In genomic region chr18:63617049-63617995, GRCh38 we compare ENCODE assay signal across 13 cellular contexts. TPM values are rescaled to one million over a fixed set of nuclear protein-coding genes. Genes with fewer than 3 reads are reported as not detected.
DNase-seq lines count a peak whose midpoint lies in the region; ATAC-seq and TF ChIP-seq lines count a peak whose summit lies in the region.
"Had no signal": no experiment of that assay in that cellular context is flagged by ENCODE, and none has a peak within 500 bp of the region (broad histone marks: within the 10 kb centered on the region; RNA-seq: fewer than 3 reads in every experiment).

No MANE protein-coding gene starts in this region.

- H3F3A ChIP-seq in GM23338 (replicated peaks; ENCODE audit: low read depth): no peaks in the 10 kb centered on the region

- no peaks in the 10 kb centered on the region for H3K36me3 ChIP-seq in GM23338 (ENCODE audit: insufficient read depth)
- H3K36me3 ChIP-seq: right lobe of liver had no signal

- H3K27ac ChIP-seq in GM23338 (ENCODE audit: low read depth): no peak overlapping the region
- H3K27ac ChIP-seq: KMS-11, right lobe of liver had no signal

- DNase-seq in GM23338 (ENCODE audit: low spot score) (peak; percentile 22), OCI-M1 (lab: John Stamatoyannopoulos, UW) (peak; percentile 21), epidermal melanocyte (ENCODE audit: insufficient read length, low spot score) (no peak), cerebellar cortex (ENCODE audit: low spot score) (no peak), omental fat pad (ENCODE audit: low spot score) (no peak)
- no peak for DNase-seq in stimulated activated CD4-positive, alpha-beta T cell treated with anti-CD3 and anti-CD28 coated beads, Interleukin-4, amount 100 ng/mL, for 1 hour
- DNase-seq: activated CD4-positive, alpha-beta memory T cell treated with anti-CD3 and anti-CD28 coated beads for 36 hours; right lobe of liver had no signal

- H3K9me3 Mint-ChIP-seq in GM23338: peaks cover 7% of the 10 kb centered on the region
- H3K9me3 Mint-ChIP-seq: stimulated activated effector memory CD8-positive, alpha-beta T cell treated with anti-CD3 and anti-CD28 coated beads, Interleukin-12 subunit alpha, Interleukin-12 subunit beta, amount 100 ng/mL, for 72 hours had no signal

- ATAC-seq in GM18517 (IDR thresholded peaks at IDR 0.05; ENCODE audit: unreplicated experiment) (peak; percentile 79), GM23338 (peak; percentile 53; the same call in 2 of the 3 replicates), HG03520 (IDR thresholded peaks at IDR 0.05; ENCODE audit: unreplicated experiment) (peak; percentile 87), omental fat pad (ENCODE audit: low FRiP score) (no peak)
- ATAC-seq: right lobe of liver; stimulated activated effector memory CD8-positive, alpha-beta T cell treated with anti-CD3 and anti-CD28 coated beads, Interleukin-12 subunit alpha, Interleukin-12 subunit beta, amount 100 ng/mL, for 72 hours had no signal

- no peaks in the 10 kb centered on the region for H3K27me3 Mint-ChIP-seq in GM23338 (ENCODE audit: insufficient read depth, low read depth, poor library complexity)

- H4K20me1 ChIP-seq in GM23338 (replicated peaks; ENCODE audit: insufficient read depth): no peaks in the 10 kb centered on the region

- no peaks in the 10 kb centered on the region for H3K79me2 ChIP-seq in GM23338 (replicated peaks; ENCODE audit: insufficient read depth)

- H3K27ac Mint-ChIP-seq in GM23338: no peak overlapping the region
- H3K27ac Mint-ChIP-seq: activated CD4-positive, alpha-beta memory T cell treated with anti-CD3 and anti-CD28 coated beads for 36 hours; stimulated activated effector memory CD8-positive, alpha-beta T cell treated with anti-CD3 and anti-CD28 coated beads, Interleukin-12 subunit alpha, Interleukin-12 subunit beta, amount 100 ng/mL, for 72 hours had no signal

- no peak overlapping the region for H3K4me2 ChIP-seq in GM23338
- H3K4me2 ChIP-seq: KMS-11 had no signal

- H3K4me3 ChIP-seq in GM23338: no peak overlapping the region
- H3K4me3 ChIP-seq: right lobe of liver had no signal

- peaks cover 6% of the 10 kb centered on the region for H3K9me2 ChIP-seq in GM23338 (ENCODE audit: insufficient read depth)

- H3K36me3 Mint-ChIP-seq in GM23338 (ENCODE audit: low read depth): no peaks in the 10 kb centered on the region
- H3K36me3 Mint-ChIP-seq: activated CD4-positive, alpha-beta memory T cell treated with anti-CD3 and anti-CD28 coated beads for 36 hours; stimulated activated effector memory CD8-positive, alpha-beta T cell treated with anti-CD3 and anti-CD28 coated beads, Interleukin-12 subunit alpha, Interleukin-12 subunit beta, amount 100 ng/mL, for 72 hours had no signal

- peaks cover 8% of the 10 kb centered on the region; the same call in 2 of the 3 replicates for H3K4me1 Mint-ChIP-seq in GM23338
- H3K4me1 Mint-ChIP-seq: stimulated activated effector memory CD8-positive, alpha-beta T cell treated with anti-CD3 and anti-CD28 coated beads, Interleukin-12 subunit alpha, Interleukin-12 subunit beta, amount 100 ng/mL, for 72 hours had no signal

- H3K4me1 ChIP-seq in GM23338 (ENCODE audit: insufficient read depth): peaks cover 9% of the 10 kb centered on the region
- H3K4me1 ChIP-seq: right lobe of liver had no signal

- TF ChIP-seq CTCF in GM23338 (conservative IDR thresholded peaks at IDR 0.05; ENCODE audit: low read depth in 2 of 2): no peak
- no peak for TF ChIP-seq CTCF in omental fat pad (IDR thresholded peaks at IDR 0.05)

- no peak overlapping the region for H3K4me3 Mint-ChIP-seq in GM23338
- H3K4me3 Mint-ChIP-seq: activated CD4-positive, alpha-beta memory T cell treated with anti-CD3 and anti-CD28 coated beads for 36 hours; stimulated activated effector memory CD8-positive, alpha-beta T cell treated with anti-CD3 and anti-CD28 coated beads, Interleukin-12 subunit alpha, Interleukin-12 subunit beta, amount 100 ng/mL, for 72 hours had no signal

- H3K27me3 ChIP-seq in GM23338 (ENCODE audit: insufficient read depth): no peaks in the 10 kb centered on the region
- H3K27me3 ChIP-seq: right lobe of liver had no signal

- H2AFZ ChIP-seq in GM23338: peak overlapping the region; percentile 18; the same call in 1 of the 2 replicates

TF ChIP-seq in GM23338, 12 proteins besides CTCF, POLR2A, EP300 and RAD21 (continues in another document):
- TF ChIP-seq NANOG (IDR thresholded peaks at IDR 0.05; ENCODE audit: borderline replicate concordance) (no peak), ETS1 (IDR thresholded peaks at IDR 0.05) (no peak), REST (IDR thresholded peaks at IDR 0.05; ENCODE audit: unreplicated experiment) (no peak)

RNA-seq across cellular contexts. Expression of gene SERPINB4, which starts 26.7 kb away (rescaled TPM):
- 1.1 and 1.2 TPM in 2 replicates for total RNA-seq in GM23338 (2014; rRNA removed; shearing (Covaris generic))
- polyA plus RNA-seq in GM23338 (2016; fragmentation: Nextera tagmentation; extraction: Ambion mirVana): 1.5 and 2.3 TPM in 2 replicates
- not detected for total RNA-seq in omental fat pad
- total RNA-seq: activated CD4-positive, alpha-beta memory T cell treated with anti-CD3 and anti-CD28 coated beads for 36 hours; lung microvascular endothelial cell; right lobe of liver had no signal

RNA-seq across cellular contexts. Expression of gene SERPINB13, which starts 30.2 kb away (rescaled TPM):
- not detected in 2 replicates for total RNA-seq in GM23338 (2014; rRNA removed; shearing (Covaris generic))
- not detected in 2 replicates for polyA plus RNA-seq in GM23338 (2016; fragmentation: Nextera tagmentation; extraction: Ambion mirVana)
- not detected for total RNA-seq in omental fat pad
- total RNA-seq: activated CD4-positive, alpha-beta memory T cell treated with anti-CD3 and anti-CD28 coated beads for 36 hours; lung microvascular endothelial cell; right lobe of liver had no signal

RNA-seq across cellular contexts. Expression of gene SERPINB3, which starts 44.4 kb away (rescaled TPM):
- total RNA-seq in GM23338 (2014; rRNA removed; shearing (Covaris generic)): 0.59 TPM in 1 of 2 replicates, not detected in the other
- polyA plus RNA-seq in GM23338 (2016; fragmentation: Nextera tagmentation; extraction: Ambion mirVana): 0.27 and 0.33 TPM in 2 replicates
- total RNA-seq in omental fat pad: not detected
- total RNA-seq: activated CD4-positive, alpha-beta memory T cell treated with anti-CD3 and anti-CD28 coated beads for 36 hours; lung microvascular endothelial cell; right lobe of liver had no signal

Comparison
In these comparisons a context has a peak if more than half of its experiments do, and no peak if none do; other contexts are left out.
1. DNase-seq: peak in GM23338 (single experiment) and OCI-M1 (single experiment); none in stimulated activated CD4-positive, alpha-beta T cell treated with anti-CD3 and anti-CD28 coated beads, Interleukin-4, amount 100 ng/mL, for 1 hour (single experiment), epidermal melanocyte (single experiment), cerebellar cortex (single experiment) and omental fat pad (single experiment).